12 cellular contexts compared by ENCODE assay signal in the genomic region with DNA sequence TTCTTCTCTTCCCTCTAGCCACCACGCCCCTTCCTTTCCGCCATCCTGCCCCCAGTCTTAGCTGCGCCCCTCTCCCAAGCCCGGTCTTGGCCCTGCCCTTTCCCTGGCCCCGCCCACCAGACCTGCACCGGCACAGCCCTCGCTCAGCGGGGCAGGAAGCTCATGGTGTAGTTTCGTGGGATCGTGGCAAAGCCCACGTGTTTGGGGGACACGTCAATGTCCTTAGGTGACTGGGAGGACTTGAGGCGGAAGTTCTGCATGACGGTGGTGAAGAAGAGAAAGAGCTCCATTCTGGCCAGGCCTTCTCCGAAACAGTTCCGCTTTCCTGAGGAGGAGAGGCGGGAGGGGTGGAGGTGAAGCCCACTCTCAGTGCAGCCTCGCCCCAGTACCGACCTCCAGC. TPM values are rescaled to one million over a fixed set of nuclear protein-coding genes. Genes with fewer than 3 reads are reported as not detected.
DNase-seq lines count a peak whose midpoint lies in the region; ATAC-seq and TF ChIP-seq lines count a peak whose summit lies in the region.
"Not testable (repeated sequence)": the region's sequence is repeated elsewhere in the genome, so short reads cannot be mapped to it uniquely, and the experiment has no call there.
"Had no signal": no experiment of that assay in that cellular context is flagged by ENCODE, and none has a peak within 500 bp of the region (broad histone marks: within the 10 kb centered on the region; RNA-seq: fewer than 3 reads in every experiment).

No MANE protein-coding gene starts in this region.

- H3K27me3 Mint-ChIP-seq in CD14-positive monocyte (ENCODE audit: low read depth in 3 of 3): peaks cover 11 to 14% (median 14%) of the 10 kb centered on the region in 3 donors
- peaks cover 70% of the 10 kb centered on the region for H3K27me3 Mint-ChIP-seq in WTC11 (ENCODE audit: low read depth)

- H3K27ac ChIP-seq in MM.1S (ENCODE audit: low read length); breast epithelium: not testable (repeated sequence)
- H3K27ac ChIP-seq in spleen: peak overlapping the region in 7 of 8 donors; percentile 39 to 78 (median 62)

- peak overlapping the region; percentile 49; the same call in 1 of the 2 replicates for H3K4me2 ChIP-seq in MM.1S (ENCODE audit: low read depth, low read length)

- not testable (repeated sequence) for H3K9ac ChIP-seq in MM.1S (ENCODE audit: low read length)

- peaks cover 19% of the 10 kb centered on the region for H3K4me1 Mint-ChIP-seq in CD14-positive monocyte
- not testable (repeated sequence) for H3K4me1 Mint-ChIP-seq in WTC11

- not testable (repeated sequence) for H3K9me3 ChIP-seq in MM.1S (replicated peaks; ENCODE audit: insufficient read depth, low read length); breast epithelium; spleen

- peak overlapping the region; percentile 77 to 79 for H3K4me3 Mint-ChIP-seq in CD14-positive monocyte
- H3K4me3 Mint-ChIP-seq in WTC11: peak overlapping the region; percentile 60

- H4K20me1 ChIP-seq in MM.1S (ENCODE audit: insufficient read depth, low read length): not testable (repeated sequence)

- H2AFZ ChIP-seq in MM.1S (ENCODE audit: low read length): not testable (repeated sequence)

- not testable (repeated sequence) for TF ChIP-seq POLR2A in breast epithelium (IDR thresholded peaks at IDR 0.05); spleen (IDR thresholded peaks at IDR 0.05)

- H3K4me3 ChIP-seq in MM.1S (ENCODE audit: low read length): peak overlapping the region; percentile 34; the same call in 1 of the 2 replicates
- H3K4me3 ChIP-seq in breast epithelium: peak overlapping the region in 2 of 3 donors; percentile 28 to 39
- peak overlapping the region in 5 of 8 donors; percentile 9 to 60 (median 27) for H3K4me3 ChIP-seq in spleen

- H3K9me2 ChIP-seq in MM.1S (replicated peaks; ENCODE audit: insufficient read depth, low read length): not testable (repeated sequence)

- not testable (repeated sequence) for H3F3A ChIP-seq in MM.1S (ENCODE audit: insufficient read depth, low read length)

- POLR2A ChIA-PET in WTC11 (lab: Charles Lee): not testable (repeated sequence)

- H3K4me1 ChIP-seq in MM.1S (ENCODE audit: low read length); breast epithelium: not testable (repeated sequence)
- peaks cover 0 to 22% (median 7%) of the 10 kb centered on the region in 6 donors for H3K4me1 ChIP-seq in spleen

- H3K36me3 Mint-ChIP-seq in CD14-positive monocyte, WTC11: not testable (repeated sequence)

- not testable (repeated sequence) for H3K9me3 Mint-ChIP-seq in CD14-positive monocyte, WTC11

- CTCF ChIA-PET in WTC11 (lab: Charles Lee): interaction anchor here (0.5 to 0.6 kb wide), 2 partner anchors 23 to 345 kb away, joined by 3 read pairs; no protein-coding TSS in a partner anchor

- DNase-seq in CD14-positive monocyte (ENCODE audit: low spot score) (peak; percentile 86), WTC11 (ENCODE audit: low spot score) (peak; percentile 65), activated T-cell treated with anti-CD3 and anti-CD28 coated beads for 4 hours (peak; percentile 66), iPS-NIHi7 (ENCODE audit: extremely low spot score) (peak; percentile 23), spleen (peak; percentile 87)
- not testable (repeated sequence) for DNase-seq in MM.1S; breast epithelium (ENCODE audit: low spot score in 2 of 2)
- DNase-seq in stimulated activated CD8-positive, alpha-beta memory T cell treated with anti-CD3 and anti-CD28 coated beads, Interleukin-4, amount 100 ng/mL, for 48 hours: peak; percentile 81

- 1 to 5% (median 3%) methylated on average over 12 to 16 of the region's 19 CpGs for WGBS in spleen, 5 donors

- intact Hi-C loops in CD14-positive monocyte (cut with micrococcal nuclease); breast epithelium (cut with DNase I; ENCODE audit: low total_unique reads); spleen (cut with DNase I; ENCODE audit: low total_unique reads): not testable (repeated sequence)

- peaks cover 23% of the 10 kb centered on the region for H3K27me3 ChIP-seq in MM.1S (replicated peaks; ENCODE audit: insufficient read depth, low read length)
- not testable (repeated sequence) for H3K27me3 ChIP-seq in breast epithelium
- peaks cover 0 to 12% (median 10%) of the 10 kb centered on the region in 7 donors for H3K27me3 ChIP-seq in spleen (replicated peaks in 1 of 7)

- peak; percentile 94 for ATAC-seq in WTC11

- H3K27ac Mint-ChIP-seq in CD14-positive monocyte: peak overlapping the region; percentile 49 to 88 (median 82)
- not testable (repeated sequence) for H3K27ac Mint-ChIP-seq in WTC11

- H3K36me3 ChIP-seq in MM.1S (replicated peaks; ENCODE audit: insufficient read depth, low read length); breast epithelium; spleen: not testable (repeated sequence)

- TF ChIP-seq CTCF in CD14-positive monocyte (IDR thresholded peaks at IDR 0.05); MM.1S (IDR thresholded peaks at IDR 0.05; ENCODE audit: low read length); WTC11 (IDR thresholded peaks at IDR 0.05); breast epithelium (IDR thresholded peaks at IDR 0.05); spleen (IDR thresholded peaks at IDR 0.05 in 8 of 11, conservative IDR thresholded peaks at IDR 0.05 in 3 of 11): not testable (repeated sequence)

- H3K79me2 ChIP-seq in MM.1S (ENCODE audit: low read length): not testable (repeated sequence)

RNA-seq across cellular contexts. Expression of a gene that starts 6.6 kb away (rescaled TPM):
- polyA plus RNA-seq in CD14-positive monocyte: not detected
- total RNA-seq in WTC11 (2021): 0.25 to 0.80 TPM (median 0.28 TPM) in 3 replicates
- under 1 TPM in 1 of 3 donors, not detected in 2; 0.64 TPM for total RNA-seq in breast epithelium
- total RNA-seq in spleen: under 1 TPM in 1 of 7 donors, not detected in 6; 0.33 TPM
- not detected for polyA plus RNA-seq in spleen
- total RNA-seq: bronchial epithelial cell, esophagus squamous epithelium, HFFc6, urinary bladder had no signal

RNA-seq across cellular contexts. Expression of a gene that starts 38.4 kb away (rescaled TPM):
- not detected for polyA plus RNA-seq in CD14-positive monocyte
- total RNA-seq in WTC11 (2021): 0.21 TPM in 1 of 3 replicates, not detected in the others
- total RNA-seq in breast epithelium: not detected
- not detected for total RNA-seq in spleen
- polyA plus RNA-seq in spleen: not detected
- total RNA-seq: bronchial epithelial cell, esophagus squamous epithelium, HFFc6, urinary bladder had no signal

RNA-seq across cellular contexts. Expression of a gene that starts 44.7 kb away (rescaled TPM):
- polyA plus RNA-seq in CD14-positive monocyte (10 to 100 TPM; 60.6 to 76.8 TPM), spleen (100 to 1,000 TPM; 109 to 238 (median 188) TPM)
- total RNA-seq in WTC11 (2021) (97.7 to 106 TPM (median 102 TPM) in 3 replicates), breast epithelium (10 to 100 TPM; 78.9 to 90.8 (median 88.5) TPM), spleen (100 to 1,000 TPM; 136 to 198 (median 156) TPM)
